ENCODE assay signal across 10 cellular contexts in genomic region chr2:224894356-224894755, GRCh38.
DNase-seq lines count a peak whose midpoint lies in the region; ATAC-seq, FAIRE-seq and TF ChIP-seq lines count a peak whose summit lies in the region.
"Had no signal": no experiment of that assay in that cellular context is flagged by ENCODE, and none has a peak within 500 bp of the region (broad histone marks: within the 10 kb centered on the region; RNA-seq: fewer than 3 reads in every experiment).

No MANE protein-coding gene starts in this region.

- TF ChIP-seq CTCF in coronary artery (IDR thresholded peaks at IDR 0.05), result no peak
- no peak for TF ChIP-seq CTCF in D721Med (IDR thresholded peaks at IDR 0.05; ENCODE audit: insufficient read depth, missing control alignments)

- no peak for FAIRE-seq in D721Med (lab: Jason Lieb, UNC)
- FAIRE-seq: endometrium had no signal

- peak in 1 of 2 donors; percentile 89 for ATAC-seq in activated T-cell treated with anti-CD3 and anti-CD28 coated beads, Interleukin-2, amount 50 U/mL, for 4 hours
- ATAC-seq in HG03025 (IDR thresholded peaks at IDR 0.05; ENCODE audit: low FRiP score, unreplicated experiment), result peak; percentile 98
- peak; percentile 37 to 55 (median 44) for ATAC-seq in T-cell (replicated peaks in 1 of 4)
- peak; percentile 54 for ATAC-seq in stimulated activated naive CD8-positive, alpha-beta T cell treated with anti-CD3 and anti-CD28 coated beads, Interleukin-15, Interleukin-2, amounts not matched to agents 100 U/mL and 50 U/mL, for 24 hours
- ATAC-seq: Panc1 had no signal

- no peak overlapping the region for H3K27ac ChIP-seq in coronary artery

- no peak for DNase-seq in activated T-cell treated with anti-CD3 and anti-CD28 coated beads, Interleukin-2, amount 50 U/mL, for 4 hours
- DNase-seq in activated T-cell treated with anti-CD3 and anti-CD28 coated beads, Interleukin-2, amount 50 U/mL, for 1 hour, result no peak
- DNase-seq in T-cell (no peak), coronary artery (ENCODE audit: low spot score) (no peak), NCI-H1930 (lab: John Stamatoyannopoulos, UW) (no peak), D721Med (ENCODE audit: insufficient read length, low spot score) (no peak)
- no peak for DNase-seq in stimulated activated naive CD8-positive, alpha-beta T cell treated with anti-CD3 and anti-CD28 coated beads, Interleukin-15, Interleukin-2, amounts not matched to agents 100 U/mL and 50 U/mL, for 24 hours

- H3K4me3 ChIP-seq in coronary artery, result no peak overlapping the region

- H3K9me3 Mint-ChIP-seq in activated T-cell treated with anti-CD3 and anti-CD28 coated beads, Interleukin-2, amount 50 U/mL, for 4 hours, result no peaks in the 10 kb centered on the region
- no peaks in the 10 kb centered on the region for H3K9me3 Mint-ChIP-seq in T-cell

- POLR2A ChIA-PET in T-cell (lab: Charles Lee), result interaction anchor here in 1 of 2 donors (0.6 kb wide), 1 partner anchor 110 kb away, joined by 3 read pairs; no protein-coding TSS in a partner anchor

- peaks cover 45% of the 10 kb centered on the region for H3K4me1 Mint-ChIP-seq in activated T-cell treated with anti-CD3 and anti-CD28 coated beads, Interleukin-2, amount 50 U/mL, for 4 hours (ENCODE audit: low read depth)
- peaks cover 48 to 61% (median 57%) of the 10 kb centered on the region in 3 donors for H3K4me1 Mint-ChIP-seq in T-cell

- H3K36me3 Mint-ChIP-seq in activated T-cell treated with anti-CD3 and anti-CD28 coated beads, Interleukin-2, amount 50 U/mL, for 4 hours (ENCODE audit: insufficient read depth), result peaks cover 47% of the 10 kb centered on the region
- H3K36me3 Mint-ChIP-seq in T-cell, result peaks cover 62% of the 10 kb centered on the region

- H3K27me3 Mint-ChIP-seq in activated T-cell treated with anti-CD3 and anti-CD28 coated beads, Interleukin-2, amount 50 U/mL, for 4 hours (ENCODE audit: low read depth), result no peaks in the 10 kb centered on the region
- H3K27me3 Mint-ChIP-seq in T-cell, result no peaks in the 10 kb centered on the region

- H3K4me3 Mint-ChIP-seq in activated T-cell treated with anti-CD3 and anti-CD28 coated beads, Interleukin-2, amount 50 U/mL, for 4 hours, result peak overlapping the region; percentile 7
- peak overlapping the region; percentile 7 to 35 (median 9) for H3K4me3 Mint-ChIP-seq in T-cell

- CTCF ChIA-PET in T-cell (lab: Charles Lee), result interaction anchor here (0.7 to 2.1 kb wide), 2 partner anchors 31 to 109 kb away, joined by 3 to 8 read pairs; no protein-coding TSS in a partner anchor

- H3K27ac Mint-ChIP-seq in T-cell, result peak overlapping the region; percentile 86 to 87
